In genomic region chr5:177454397-177455035, GRCh38 we compare ENCODE assay signal across 1 cellular context.
TF ChIP-seq lines count a peak whose summit lies in the region.

No MANE protein-coding gene starts in this region.

TF ChIP-seq in K562, 482 proteins besides CTCF, POLR2A, EP300 and RAD21 (continued from another document and continues in another):
- TF ChIP-seq, protein P1, sequence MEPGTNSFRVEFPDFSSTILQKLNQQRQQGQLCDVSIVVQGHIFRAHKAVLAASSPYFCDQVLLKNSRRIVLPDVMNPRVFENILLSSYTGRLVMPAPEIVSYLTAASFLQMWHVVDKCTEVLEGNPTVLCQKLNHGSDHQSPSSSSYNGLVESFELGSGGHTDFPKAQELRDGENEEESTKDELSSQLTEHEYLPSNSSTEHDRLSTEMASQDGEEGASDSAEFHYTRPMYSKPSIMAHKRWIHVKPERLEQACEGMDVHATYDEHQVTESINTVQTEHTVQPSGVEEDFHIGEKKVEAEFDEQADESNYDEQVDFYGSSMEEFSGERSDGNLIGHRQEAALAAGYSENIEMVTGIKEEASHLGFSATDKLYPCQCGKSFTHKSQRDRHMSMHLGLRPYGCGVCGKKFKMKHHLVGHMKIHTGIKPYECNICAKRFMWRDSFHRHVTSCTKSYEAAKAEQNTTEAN (CRISPR knock-in tag; IDR thresholded peaks at IDR 0.05): no peak
- no peak for TF ChIP-seq ZNF586 (CRISPR knock-in tag; conservative IDR thresholded peaks at IDR 0.05)
- no peak for TF ChIP-seq PCBP1 (IDR thresholded peaks at IDR 0.05; ENCODE audit: low read depth, low read length, poor library complexity, severe bottlenecking)
- TF ChIP-seq ZNF583 (CRISPR knock-in tag; IDR thresholded peaks at IDR 0.05): 0 out of 2 replicates have a peak, but pooled peaks have one; percentile 28
- TF ChIP-seq ZNF436 (CRISPR knock-in tag; IDR thresholded peaks at IDR 0.05): no peak
- no peak for TF ChIP-seq RBM17 (IDR thresholded peaks at IDR 0.05; ENCODE audit: borderline replicate concordance, low read depth, low read length)
- TF ChIP-seq ETV1 (tag; conservative IDR thresholded peaks at IDR 0.05; ENCODE audit: low read depth): no peak
- no peak for TF ChIP-seq EWSR1 (IDR thresholded peaks at IDR 0.05; ENCODE audit: borderline replicate concordance, low read depth, partially characterized antibody)
- TF ChIP-seq NCOA4 (IDR thresholded peaks at IDR 0.05; ENCODE audit: partially characterized antibody): no peak
- TF ChIP-seq POLR2G (IDR thresholded peaks at IDR 0.05; ENCODE audit: low read depth, low read length): no peak
- TF ChIP-seq, protein P2, sequence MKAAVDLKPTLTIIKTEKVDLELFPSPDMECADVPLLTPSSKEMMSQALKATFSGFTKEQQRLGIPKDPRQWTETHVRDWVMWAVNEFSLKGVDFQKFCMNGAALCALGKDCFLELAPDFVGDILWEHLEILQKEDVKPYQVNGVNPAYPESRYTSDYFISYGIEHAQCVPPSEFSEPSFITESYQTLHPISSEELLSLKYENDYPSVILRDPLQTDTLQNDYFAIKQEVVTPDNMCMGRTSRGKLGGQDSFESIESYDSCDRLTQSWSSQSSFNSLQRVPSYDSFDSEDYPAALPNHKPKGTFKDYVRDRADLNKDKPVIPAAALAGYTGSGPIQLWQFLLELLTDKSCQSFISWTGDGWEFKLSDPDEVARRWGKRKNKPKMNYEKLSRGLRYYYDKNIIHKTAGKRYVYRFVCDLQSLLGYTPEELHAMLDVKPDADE (conservative IDR thresholded peaks at IDR 0.05; ENCODE audit: control insufficient read depth, low read depth, low read length): peak; percentile 50; the same call in 1 of the 2 replicates
- 0 out of 2 replicates have a peak, but pooled peaks have one; percentile 22 for TF ChIP-seq ZNF384 (IDR thresholded peaks at IDR 0.05; ENCODE audit: low read depth, low read length)
- TF ChIP-seq KHSRP (IDR thresholded peaks at IDR 0.05): peak; percentile 97
- no peak for TF ChIP-seq NFE2 (IDR thresholded peaks at IDR 0.05; ENCODE audit: low read depth)
- TF ChIP-seq CREM (IDR thresholded peaks at IDR 0.05; ENCODE audit: low read depth): peak; percentile 98
- TF ChIP-seq BACH1 (tag; IDR thresholded peaks at IDR 0.05): no peak
- no peak for TF ChIP-seq IRF9 (tag; IDR thresholded peaks at IDR 0.05)
- peak; percentile 91 for TF ChIP-seq DEAF1 (CRISPR knock-in tag; IDR thresholded peaks at IDR 0.05)
- TF ChIP-seq NCOA6 (IDR thresholded peaks at IDR 0.05): no peak
- TF ChIP-seq, protein P3, sequence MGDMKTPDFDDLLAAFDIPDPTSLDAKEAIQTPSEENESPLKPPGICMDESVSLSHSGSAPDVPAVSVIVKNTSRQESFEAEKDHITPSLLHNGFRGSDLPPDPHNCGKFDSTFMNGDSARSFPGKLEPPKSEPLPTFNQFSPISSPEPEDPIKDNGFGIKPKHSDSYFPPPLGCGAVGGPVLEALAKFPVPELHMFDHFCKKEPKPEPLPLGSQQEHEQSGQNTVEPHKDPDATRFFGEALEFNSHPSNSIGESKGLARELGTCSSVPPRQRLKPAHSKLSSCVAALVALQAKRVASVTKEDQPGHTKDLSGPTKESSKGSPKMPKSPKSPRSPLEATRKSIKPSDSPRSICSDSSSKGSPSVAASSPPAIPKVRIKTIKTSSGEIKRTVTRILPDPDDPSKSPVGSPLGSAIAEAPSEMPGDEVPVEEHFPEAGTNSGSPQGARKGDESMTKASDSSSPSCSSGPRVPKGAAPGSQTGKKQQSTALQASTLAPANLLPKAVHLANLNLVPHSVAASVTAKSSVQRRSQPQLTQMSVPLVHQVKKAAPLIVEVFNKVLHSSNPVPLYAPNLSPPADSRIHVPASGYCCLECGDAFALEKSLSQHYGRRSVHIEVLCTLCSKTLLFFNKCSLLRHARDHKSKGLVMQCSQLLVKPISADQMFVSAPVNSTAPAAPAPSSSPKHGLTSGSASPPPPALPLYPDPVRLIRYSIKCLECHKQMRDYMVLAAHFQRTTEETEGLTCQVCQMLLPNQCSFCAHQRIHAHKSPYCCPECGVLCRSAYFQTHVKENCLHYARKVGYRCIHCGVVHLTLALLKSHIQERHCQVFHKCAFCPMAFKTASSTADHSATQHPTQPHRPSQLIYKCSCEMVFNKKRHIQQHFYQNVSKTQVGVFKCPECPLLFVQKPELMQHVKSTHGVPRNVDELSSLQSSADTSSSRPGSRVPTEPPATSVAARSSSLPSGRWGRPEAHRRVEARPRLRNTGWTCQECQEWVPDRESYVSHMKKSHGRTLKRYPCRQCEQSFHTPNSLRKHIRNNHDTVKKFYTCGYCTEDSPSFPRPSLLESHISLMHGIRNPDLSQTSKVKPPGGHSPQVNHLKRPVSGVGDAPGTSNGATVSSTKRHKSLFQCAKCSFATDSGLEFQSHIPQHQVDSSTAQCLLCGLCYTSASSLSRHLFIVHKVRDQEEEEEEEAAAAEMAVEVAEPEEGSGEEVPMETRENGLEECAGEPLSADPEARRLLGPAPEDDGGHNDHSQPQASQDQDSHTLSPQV (IDR thresholded peaks at IDR 0.05): peak; percentile 31
- TF ChIP-seq PPARD (CRISPR knock-in tag; IDR thresholded peaks at IDR 0.05): no peak
- TF ChIP-seq SP1 (CRISPR knock-in tag; IDR thresholded peaks at IDR 0.05): peak; percentile 46; the same call in 1 of the 2 replicates
- TF ChIP-seq GTF2F1 (IDR thresholded peaks at IDR 0.05; ENCODE audit: low read depth, low read length): no peak
- peak; percentile 90 for TF ChIP-seq SMC3 (conservative IDR thresholded peaks at IDR 0.05; ENCODE audit: insufficient read depth, low read depth, low read length)
- no peak for TF ChIP-seq RBM34 (IDR thresholded peaks at IDR 0.05; ENCODE audit: borderline replicate concordance, insufficient read depth, low read length)
- TF ChIP-seq ZBTB12 (CRISPR knock-in tag; IDR thresholded peaks at IDR 0.05): peak; percentile 96
- peak; percentile 51; the same call in 1 of the 2 replicates for TF ChIP-seq ZBTB7A (IDR thresholded peaks at IDR 0.05; ENCODE audit: borderline replicate concordance, control insufficient read depth, low read depth, low read length)
- TF ChIP-seq ZNF23 (CRISPR knock-in tag; IDR thresholded peaks at IDR 0.05): no peak
- no peak for TF ChIP-seq CEBPB (tag; IDR thresholded peaks at IDR 0.05)
- peak in 1 of 2 experiments; percentile 70; a peak in 1 of 4 replicates for TF ChIP-seq UBTF (IDR thresholded peaks at IDR 0.05; ENCODE audit: borderline replicate concordance in 1 of 2, low read depth in 2 of 2, low read length in 2 of 2)
- peak; percentile 57 for TF ChIP-seq U2AF1 (optimal IDR thresholded peaks at IDR 0.05; ENCODE audit: low read depth, low read length)
- TF ChIP-seq, protein P4, sequence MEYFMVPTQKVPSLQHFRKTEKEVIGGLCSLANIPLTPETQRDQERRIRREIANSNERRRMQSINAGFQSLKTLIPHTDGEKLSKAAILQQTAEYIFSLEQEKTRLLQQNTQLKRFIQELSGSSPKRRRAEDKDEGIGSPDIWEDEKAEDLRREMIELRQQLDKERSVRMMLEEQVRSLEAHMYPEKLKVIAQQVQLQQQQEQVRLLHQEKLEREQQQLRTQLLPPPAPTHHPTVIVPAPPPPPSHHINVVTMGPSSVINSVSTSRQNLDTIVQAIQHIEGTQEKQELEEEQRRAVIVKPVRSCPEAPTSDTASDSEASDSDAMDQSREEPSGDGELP (CRISPR knock-in tag; IDR thresholded peaks at IDR 0.05; ENCODE audit: borderline replicate concordance): peak; percentile 53
- TF ChIP-seq, protein P5, sequence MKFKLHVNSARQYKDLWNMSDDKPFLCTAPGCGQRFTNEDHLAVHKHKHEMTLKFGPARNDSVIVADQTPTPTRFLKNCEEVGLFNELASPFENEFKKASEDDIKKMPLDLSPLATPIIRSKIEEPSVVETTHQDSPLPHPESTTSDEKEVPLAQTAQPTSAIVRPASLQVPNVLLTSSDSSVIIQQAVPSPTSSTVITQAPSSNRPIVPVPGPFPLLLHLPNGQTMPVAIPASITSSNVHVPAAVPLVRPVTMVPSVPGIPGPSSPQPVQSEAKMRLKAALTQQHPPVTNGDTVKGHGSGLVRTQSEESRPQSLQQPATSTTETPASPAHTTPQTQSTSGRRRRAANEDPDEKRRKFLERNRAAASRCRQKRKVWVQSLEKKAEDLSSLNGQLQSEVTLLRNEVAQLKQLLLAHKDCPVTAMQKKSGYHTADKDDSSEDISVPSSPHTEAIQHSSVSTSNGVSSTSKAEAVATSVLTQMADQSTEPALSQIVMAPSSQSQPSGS (CRISPR knock-in tag; IDR thresholded peaks at IDR 0.05): peak; percentile 85; the same call in 1 of the 2 replicates
- TF ChIP-seq ATF7 (IDR thresholded peaks at IDR 0.05): peak; percentile 99
- TF ChIP-seq ZNF561 (CRISPR knock-in tag; conservative IDR thresholded peaks at IDR 0.05): no peak
- TF ChIP-seq HDAC6 (IDR thresholded peaks at IDR 0.05; ENCODE audit: low read depth, low read length): no peak
- no peak for TF ChIP-seq RFX1 (IDR thresholded peaks at IDR 0.05)
- no peak for TF ChIP-seq TOE1 (IDR thresholded peaks at IDR 0.05; ENCODE audit: borderline replicate concordance)
- TF ChIP-seq TOE1 (CRISPR knock-in tag; IDR thresholded peaks at IDR 0.05; ENCODE audit: borderline replicate concordance, low read depth): no peak
- TF ChIP-seq ZKSCAN8 (CRISPR knock-in tag; IDR thresholded peaks at IDR 0.05): no peak
- no peak for TF ChIP-seq CHD1 (IDR thresholded peaks at IDR 0.05; ENCODE audit: low read length)
- TF ChIP-seq SOX6 (IDR thresholded peaks at IDR 0.05): 0 out of 2 replicates have a peak, but pooled peaks have one; percentile 15
- peak; percentile 100 for TF ChIP-seq HIVEP1 (CRISPR knock-in tag; IDR thresholded peaks at IDR 0.05)
- peak; percentile 49 for TF ChIP-seq ARID4B (CRISPR knock-in tag; IDR thresholded peaks at IDR 0.05)
